11 cellular contexts compared by ENCODE assay signal in genomic region chr17:35713069-35713728, GRCh38. TPM values are rescaled to one million over a fixed set of nuclear protein-coding genes. Genes with fewer than 3 reads are reported as not detected.
A peak's percentile ranks its signal among the peaks of the same experiment; 100 is the strongest.
DNase-seq lines count a peak whose midpoint lies in the region; ATAC-seq and TF ChIP-seq lines count a peak whose summit lies in the region.
"Had no signal": no experiment of that assay in that cellular context is flagged by ENCODE, and none has a peak within 500 bp of the region (broad histone marks: within the 10 kb centered on the region; RNA-seq: fewer than 3 reads in every experiment).

No MANE protein-coding gene starts in this region.

- H3K4me3 Mint-ChIP-seq in endodermal cell = no peak overlapping the region
- H3K4me3 Mint-ChIP-seq: CD4-positive, alpha-beta T cell; immature natural killer cell had no signal

- H3K4me3 ChIP-seq in ACC112 (ENCODE audit: low read depth, low read length) = no peak overlapping the region; the same call in 1 of the 2 replicates
- H3K4me3 ChIP-seq in HUES6 (ENCODE audit: low read depth, low read length) = no peak overlapping the region
- no peak overlapping the region for H3K4me3 ChIP-seq in endodermal cell (ENCODE audit: low read length)
- H3K4me3 ChIP-seq in mesenchymal stem cell (ENCODE audit: insufficient read depth in 1 of 2, low read depth in 1 of 2, low read length in 2 of 2) = peak overlapping the region in 1 of 2 experiments; percentile 12

- H3K79me1 ChIP-seq in mesenchymal stem cell (replicated peaks; ENCODE audit: low read length, poor library complexity, severe bottlenecking) = peaks cover 18% of the 10 kb centered on the region

- H3K9me3 Mint-ChIP-seq in endodermal cell = no peaks in the 10 kb centered on the region
- H3K9me3 Mint-ChIP-seq: CD4-positive, alpha-beta T cell; immature natural killer cell had no signal

- ATAC-seq in HG02981 (IDR thresholded peaks at IDR 0.05; ENCODE audit: unreplicated experiment) = no peak
- no peak for ATAC-seq in GM18870 (IDR thresholded peaks at IDR 0.05; ENCODE audit: unreplicated experiment)

- no peak overlapping the region for H2BK5ac ChIP-seq in mesenchymal stem cell (ENCODE audit: low read depth, low read length, poor library complexity, severe bottlenecking)

- H3K36me3 Mint-ChIP-seq in endodermal cell (ENCODE audit: low read depth) = peaks cover 37% of the 10 kb centered on the region

- H2BK120ac ChIP-seq in mesenchymal stem cell (ENCODE audit: low read depth, low read length) = no peak overlapping the region

- H3K9ac ChIP-seq in HUES6 (ENCODE audit: low read length) (peak overlapping the region; percentile 41), endodermal cell (ENCODE audit: extremely low read depth, low read length, poor library complexity, severe bottlenecking) (no peak overlapping the region), mesenchymal stem cell (ENCODE audit: low read length) (peak overlapping the region; percentile 40)

- H3K36me3 ChIP-seq in ACC112 (ENCODE audit: insufficient read depth, low read length) = peaks cover 39% of the 10 kb centered on the region
- H3K36me3 ChIP-seq in HUES6 (ENCODE audit: control insufficient read depth, insufficient read depth, low read length) = peaks cover 71% of the 10 kb centered on the region
- H3K36me3 ChIP-seq in endodermal cell (ENCODE audit: control insufficient read depth, insufficient read depth, low read length) = peaks cover 85% of the 10 kb centered on the region
- H3K36me3 ChIP-seq in mesenchymal stem cell (ENCODE audit: control insufficient read depth in 1 of 2, insufficient read depth in 2 of 2, low read depth in 1 of 2, low read length in 2 of 2) = peaks cover 4 to 70% of the 10 kb centered on the region in 2 experiments

- no peak overlapping the region for H2BK12ac ChIP-seq in mesenchymal stem cell (ENCODE audit: low read length in 2 of 2)

- H3K9me3 ChIP-seq in HUES6 (ENCODE audit: control insufficient read depth, insufficient read depth, low read depth, low read length) (no peaks in the 10 kb centered on the region), endodermal cell (ENCODE audit: control insufficient read depth, low read length) (no peaks in the 10 kb centered on the region), mesenchymal stem cell (ENCODE audit: control insufficient read depth, low read length) (no peaks in the 10 kb centered on the region)

- peaks cover 20% of the 10 kb centered on the region for H3K4me1 ChIP-seq in ACC112 (ENCODE audit: control insufficient read depth, insufficient read depth, low read length, unreplicated experiment)
- peaks cover 4% of the 10 kb centered on the region; the same call in 1 of the 2 replicates for H3K4me1 ChIP-seq in HUES6 (ENCODE audit: control insufficient read depth, insufficient read depth, low read length)
- H3K4me1 ChIP-seq in endodermal cell (ENCODE audit: control insufficient read depth, insufficient read depth, low read length) = peaks cover 6% of the 10 kb centered on the region
- H3K4me1 ChIP-seq in mesenchymal stem cell (ENCODE audit: control insufficient read depth, insufficient read depth, low read depth, low read length) = peaks cover 2% of the 10 kb centered on the region

- H3K27me3 ChIP-seq in ACC112 (ENCODE audit: insufficient read depth, low read length) (no peaks in the 10 kb centered on the region), HUES6 (ENCODE audit: control insufficient read depth, insufficient read depth, low read length) (no peaks in the 10 kb centered on the region), endodermal cell (ENCODE audit: control insufficient read depth, insufficient read depth, low read length, poor library complexity, severe bottlenecking) (no peaks in the 10 kb centered on the region), mesenchymal stem cell (ENCODE audit: control insufficient read depth in 1 of 2, insufficient read depth in 1 of 2, low read length in 2 of 2) (no peaks in the 10 kb centered on the region)

- no peak overlapping the region for H2AK5ac ChIP-seq in mesenchymal stem cell (ENCODE audit: low read length, severe bottlenecking)

- H2BK15ac ChIP-seq in mesenchymal stem cell (ENCODE audit: low read depth, poor library complexity, severe bottlenecking) = no peak overlapping the region

- H3K4me2 ChIP-seq in mesenchymal stem cell (ENCODE audit: low read length, poor library complexity, severe bottlenecking) = no peak overlapping the region

- peak overlapping the region; percentile 78 for H3K27ac ChIP-seq in ACC112 (ENCODE audit: low read depth, low read length)
- H3K27ac ChIP-seq in HUES6 (ENCODE audit: low read depth, low read length) = no peak overlapping the region; the same call in 1 of the 2 replicates
- peak overlapping the region; percentile 3 for H3K27ac ChIP-seq in endodermal cell (ENCODE audit: low read depth, low read length)
- no peak overlapping the region for H3K27ac ChIP-seq in mesenchymal stem cell (ENCODE audit: low read length, poor library complexity, severe bottlenecking)

- H3K4ac ChIP-seq in mesenchymal stem cell (ENCODE audit: low read depth in 1 of 2, low read length in 2 of 2) = no peak overlapping the region

- H3K18ac ChIP-seq in mesenchymal stem cell (ENCODE audit: low read depth in 1 of 2, low read length in 2 of 2) = peak overlapping the region in 1 of 2 experiments; percentile 58

- peaks cover 14% of the 10 kb centered on the region for H3K4me1 Mint-ChIP-seq in endodermal cell

- no peak overlapping the region for H3K14ac ChIP-seq in mesenchymal stem cell (ENCODE audit: low read length in 2 of 2)

- DNase-seq in endodermal cell = no peak
- DNase-seq in mesenchymal stem cell = peak; percentile 99
- no peak for DNase-seq in RKO (ENCODE audit: low spot score)
- no peak for DNase-seq in activated gamma-delta T cell treated with Interleukin-2 at 50 U/mL for 16 hours
- DNase-seq: activated CD4-positive, alpha-beta T cell treated with anti-CD3 and anti-CD28 coated beads for 4 hours; CD4-positive, alpha-beta T cell; immature natural killer cell had no signal

- H3K27me3 Mint-ChIP-seq in endodermal cell (ENCODE audit: insufficient read depth) = no peaks in the 10 kb centered on the region
- H3K27me3 Mint-ChIP-seq: CD4-positive, alpha-beta T cell had no signal

- no peak overlapping the region for H2AFZ ChIP-seq in ACC112 (ENCODE audit: low read length, unreplicated experiment)
- H2AFZ ChIP-seq in mesenchymal stem cell (ENCODE audit: low read depth, low read length) = no peak overlapping the region

- no peak overlapping the region for H4K8ac ChIP-seq in mesenchymal stem cell (ENCODE audit: low read length)

- WGBS in endodermal cell (ENCODE audit: insufficient coverage in 1 of 2, insufficient read length in 1 of 2), 2 experiments = 76 to 84% methylated on average over 7 of the region's 7 CpGs
- under 1% methylated on average over 7 of the region's 7 CpGs for WGBS in mesenchymal stem cell

- no peak overlapping the region for H3K27ac Mint-ChIP-seq in endodermal cell
- H3K27ac Mint-ChIP-seq: CD4-positive, alpha-beta T cell had no signal

- H4K91ac ChIP-seq in mesenchymal stem cell (ENCODE audit: low read length) = no peak overlapping the region

- H3K79me2 ChIP-seq in ACC112 (ENCODE audit: control insufficient read depth, insufficient read depth, low read length, unreplicated experiment) = peaks cover 3% of the 10 kb centered on the region

- TF ChIP-seq CTCF in endodermal cell (conservative IDR thresholded peaks at IDR 0.05) = no peak

- H3K23ac ChIP-seq in mesenchymal stem cell (ENCODE audit: low read length in 2 of 2) = no peak overlapping the region

RNA-seq across cellular contexts. Expression of gene RASL10B, which starts 18.2 kb away (rescaled TPM):
- 10 to 100 TPM; 28.6 to 31.9 TPM for total RNA-seq in endodermal cell
- 15.8 TPM for polyA plus RNA-seq in endodermal cell (2013, experiment 1 of 2)
- polyA plus RNA-seq in endodermal cell (2013, experiment 2 of 2) = 16.5 TPM
- polyA plus RNA-seq in mesenchymal stem cell (2013, experiment 1 of 2) = 19.0 TPM
- polyA plus RNA-seq in mesenchymal stem cell (2013, experiment 2 of 2) = 18.7 TPM
- polyA plus RNA-seq: immature natural killer cell had no signal

RNA-seq across cellular contexts. Expression of gene GAS2L2, which starts 39.8 kb away (rescaled TPM):
- under 1 TPM in 1 of 2 donors, not detected in 1; 0.09 TPM for total RNA-seq in endodermal cell
- 0.11 TPM for polyA plus RNA-seq in endodermal cell (2013, experiment 1 of 2)
- 0.12 TPM for polyA plus RNA-seq in endodermal cell (2013, experiment 2 of 2)
- not detected for polyA plus RNA-seq in mesenchymal stem cell (2013, experiment 1 of 2)
- polyA plus RNA-seq in mesenchymal stem cell (2013, experiment 2 of 2) = not detected
- polyA plus RNA-seq: immature natural killer cell had no signal

RNA-seq across cellular contexts. Expression of gene C17orf50, which starts 47.5 kb away (rescaled TPM):
- not detected for total RNA-seq in endodermal cell
- not detected for polyA plus RNA-seq in endodermal cell (2013, experiment 1 of 2)
- not detected for polyA plus RNA-seq in endodermal cell (2013, experiment 2 of 2)
- not detected for polyA plus RNA-seq in mesenchymal stem cell (2013, experiment 1 of 2)
- polyA plus RNA-seq in mesenchymal stem cell (2013, experiment 2 of 2) = not detected
- total RNA-seq: CD4-positive, alpha-beta T cell had no signal

Comparison
In these comparisons a context has a peak if more than half of its experiments do, and no peak if none do; other contexts are left out.
1. H3K27ac ChIP-seq: peak in ACC112 (single experiment) and endodermal cell (single experiment); none in HUES6 (single experiment) and mesenchymal stem cell (single experiment).